9 cellular contexts compared by ENCODE assay signal in the genomic region with DNA sequence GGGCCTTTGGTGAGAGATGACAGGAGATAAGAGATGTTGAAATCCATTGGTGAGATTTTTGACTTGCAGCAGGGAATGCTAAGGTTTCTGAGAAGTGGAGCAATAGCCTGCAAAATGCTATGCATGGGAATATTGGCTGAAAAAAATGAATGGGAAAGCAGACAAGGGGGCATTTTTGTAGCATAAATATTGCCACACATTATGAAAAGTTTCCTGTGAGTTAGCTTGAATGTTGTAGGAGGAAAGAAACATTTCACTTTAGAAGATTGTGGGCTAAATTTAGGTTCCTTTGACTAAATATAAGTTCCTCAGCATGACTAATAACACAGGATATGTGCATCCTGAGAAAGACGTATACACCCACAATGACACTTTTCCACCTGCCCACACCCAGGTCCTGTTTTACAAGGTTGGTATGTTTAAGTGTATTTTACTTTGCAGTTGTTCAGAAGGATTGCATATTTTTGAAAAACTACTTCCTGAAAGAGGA. TPM values are rescaled to one million over a fixed set of nuclear protein-coding genes. Genes with fewer than 3 reads are reported as not detected.
DNase-seq lines count a peak whose midpoint lies in the region; ATAC-seq, FAIRE-seq and TF ChIP-seq lines count a peak whose summit lies in the region.
"Had no signal": no experiment of that assay in that cellular context is flagged by ENCODE, and none has a peak within 500 bp of the region (broad histone marks: within the 10 kb centered on the region; RNA-seq: fewer than 3 reads in every experiment).

No MANE protein-coding gene starts in this region.

- H3K4me3 Mint-ChIP-seq in HFFc6 = peak overlapping the region; percentile 33; the same call in 1 of the 2 replicates

- no peaks in the 10 kb centered on the region for H3K9me1 ChIP-seq in keratinocyte (ENCODE audit: control insufficient read depth, extremely low read depth, insufficient read depth, low read length)

- intact Hi-C loops in Right ventricle myocardium inferior (cut with DNase I) = no loop called here

- H3K27ac ChIP-seq in keratinocyte (ENCODE audit: control insufficient read depth, insufficient read depth, low read length) = no peak overlapping the region

- peak overlapping the region; percentile 17 for H3K4me2 ChIP-seq in keratinocyte (ENCODE audit: control insufficient read depth, extremely low read depth, insufficient read depth, low read depth, low read length)

- H3K4me1 Mint-ChIP-seq in HFFc6 (ENCODE audit: low read depth) = peaks cover 16% of the 10 kb centered on the region

- H3K9me3 Mint-ChIP-seq in HFFc6 = no peaks in the 10 kb centered on the region

- dilution Hi-C loops in keratinocyte (cut with MboI; ENCODE audit: extremely low pct_ligation_motif_present, low sequenced_read_pairs) = no loop called here

- H3K36me3 ChIP-seq in keratinocyte (ENCODE audit: control insufficient read depth in 2 of 2, extremely low read depth in 1 of 2, insufficient read depth in 2 of 2, low read length in 2 of 2) = no peaks in the 10 kb centered on the region

- no peaks in the 10 kb centered on the region for H3K36me3 Mint-ChIP-seq in HFFc6 (ENCODE audit: low read depth)

- H3K27me3 ChIP-seq in keratinocyte (ENCODE audit: control insufficient read depth, extremely low read depth, insufficient read depth, low read length) = no peaks in the 10 kb centered on the region

- H3K79me2 ChIP-seq in keratinocyte (ENCODE audit: control insufficient read depth, insufficient read depth, low read length) = no peaks in the 10 kb centered on the region

- in situ Hi-C loops in KBM-7 (cut with MboI; ENCODE audit: low pct_unique_long_range_greater_than_20kb, low sequenced_read_pairs) = no loop called here
- in situ Hi-C loops in ACHN (cut with HindIII; ENCODE audit: low pct_ligation_motif_present, low pct_unique_long_range_greater_than_20kb, low sequenced_read_pairs) = no loop called here

- DNase-seq in HFFc6 (no peak), NCI-H226 (peak; percentile 29), keratinocyte (ENCODE audit: low read depth, low spot score) (no peak), KBM-7 (no peak), Right ventricle myocardium inferior (ENCODE audit: missing footprints) (no peak), NCI-H1930 (lab: John Stamatoyannopoulos, UW) (no peak), ACHN (no peak)
- DNase-seq: glutamatergic neuron had no signal

- H3K4me1 ChIP-seq in keratinocyte (ENCODE audit: control insufficient read depth, extremely low read depth, insufficient read depth, low read length) = peaks cover 13% of the 10 kb centered on the region

- H3K27me3 Mint-ChIP-seq in HFFc6 (ENCODE audit: insufficient read depth) = no peaks in the 10 kb centered on the region; the same call in 1 of the 2 replicates

- H2AFZ ChIP-seq in keratinocyte (ENCODE audit: control insufficient read depth, low read length) = no peak overlapping the region

- ATAC-seq in GM18508 (IDR thresholded peaks at IDR 0.05; ENCODE audit: insufficient read depth, unreplicated experiment) (peak; percentile 38), Right ventricle myocardium inferior (no peak)

- no peak for FAIRE-seq in keratinocyte (lab: Jason Lieb, UNC)

- peak overlapping the region; percentile 35 for H3K27ac Mint-ChIP-seq in HFFc6

- no peaks in the 10 kb centered on the region for H3K9me3 ChIP-seq in keratinocyte (ENCODE audit: control insufficient read depth, low read depth, low read length)

- H3K9ac ChIP-seq in keratinocyte (ENCODE audit: control insufficient read depth, extremely low read depth, insufficient read depth, low read length) = no peak overlapping the region

- TF ChIP-seq CTCF in HFFc6 (IDR thresholded peaks at IDR 0.05) (no peak), keratinocyte (optimal IDR thresholded peaks at IDR 0.05 in 1 of 3, IDR thresholded peaks at IDR 0.05 in 1 of 3, conservative IDR thresholded peaks at IDR 0.05 in 1 of 3; ENCODE audit: extremely low read depth in 1 of 3, insufficient read depth in 2 of 3, low read length in 3 of 3) (no peak)

- H3K4me3 ChIP-seq in keratinocyte (ENCODE audit: control insufficient read depth in 2 of 3, extremely low read depth in 1 of 3, insufficient read depth in 2 of 3, low read depth in 1 of 3, low read length in 3 of 3) = no peak overlapping the region

- H4K20me1 ChIP-seq in keratinocyte (ENCODE audit: control insufficient read depth, extremely low read depth, insufficient read depth, low read length) = no peaks in the 10 kb centered on the region

RNA-seq across cellular contexts. Expression of gene PHEX, which starts 28.4 kb away (rescaled TPM):
- under 1 TPM; 0.05 to 0.10 (median 0.07) TPM for total RNA-seq in HFFc6 (2021; fragmentation: NEBNext Ultra II Directional; extraction: Animal tissue kit (Norgen Biotek cat#: 25700))
- polyA plus RNA-seq in keratinocyte = 0.45 to 0.80 TPM (median 0.79 TPM) in 3 replicates
- polyA plus RNA-seq in keratinocyte (2011; ENCODE audit: low read depth) = 0.39 TPM
- polyA plus RNA-seq in keratinocyte (2011; cell fraction: cytosol; rRNA removed) = 0.45 and 0.92 TPM in 2 replicates
- polyA plus RNA-seq in keratinocyte (2011; cell fraction: nucleus; rRNA removed) = 0.27 and 0.53 TPM in 2 replicates
- polyA plus RNA-seq in keratinocyte (2012; ENCODE audit: low replicate concordance) = 0.45 and 0.52 TPM in 2 replicates
- polyA minus RNA-seq in keratinocyte = 0.03 to 1.0 TPM (median 0.63 TPM) in 3 replicates
- 0.38 TPM for polyA minus RNA-seq in keratinocyte (2011; cell fraction: cytosol; rRNA and poly(A)+ RNA removed)
- polyA minus RNA-seq in keratinocyte (2011; cell fraction: nucleus; rRNA and poly(A)+ RNA removed) = 0.32 and 0.85 TPM in 2 replicates
- 0.08 TPM for total RNA-seq in Right ventricle myocardium inferior
